Comparison of ENCODE assay signal across 8 cellular contexts in the genomic region with DNA sequence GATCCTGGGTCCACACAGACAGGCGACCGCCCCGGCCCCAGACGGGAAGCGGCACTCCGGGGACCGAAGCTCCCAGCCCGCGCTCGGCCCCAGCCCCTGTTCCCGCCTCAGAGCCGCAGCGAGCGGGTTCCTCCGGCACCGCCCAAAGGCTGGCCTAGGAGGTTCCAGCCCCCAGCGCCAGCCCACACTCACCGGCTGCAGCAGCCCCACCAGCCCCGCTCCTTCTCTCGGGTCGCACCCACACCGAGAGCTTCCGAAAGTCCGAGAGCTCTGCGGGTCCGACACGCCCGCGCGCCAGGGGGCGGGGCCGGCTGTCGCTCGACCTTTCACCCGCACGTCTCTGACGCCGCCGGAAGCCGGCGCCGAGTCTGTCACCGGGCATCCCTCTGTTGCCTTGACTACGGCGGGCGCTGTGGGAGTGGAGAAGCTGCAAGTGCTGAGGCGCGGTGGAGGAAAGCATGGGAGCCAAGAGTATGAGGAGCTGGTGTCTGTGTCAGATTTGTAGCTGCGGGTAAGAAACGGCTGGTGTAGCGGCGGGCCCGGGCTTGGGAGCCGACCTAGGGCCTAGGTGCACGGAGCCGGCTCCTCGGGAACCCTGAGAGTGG. TPM values are rescaled to one million over a fixed set of nuclear protein-coding genes. Genes with fewer than 3 reads are reported as not detected.
DNase-seq lines count a peak whose midpoint lies in the region; ATAC-seq, FAIRE-seq and TF ChIP-seq lines count a peak whose summit lies in the region.

Gene EFL1 (minus strand): TSS at position 313 of the 605 bp plus-strand sequence. CDS start 956 bp downstream, outside the sequence.
A gene with protein sequence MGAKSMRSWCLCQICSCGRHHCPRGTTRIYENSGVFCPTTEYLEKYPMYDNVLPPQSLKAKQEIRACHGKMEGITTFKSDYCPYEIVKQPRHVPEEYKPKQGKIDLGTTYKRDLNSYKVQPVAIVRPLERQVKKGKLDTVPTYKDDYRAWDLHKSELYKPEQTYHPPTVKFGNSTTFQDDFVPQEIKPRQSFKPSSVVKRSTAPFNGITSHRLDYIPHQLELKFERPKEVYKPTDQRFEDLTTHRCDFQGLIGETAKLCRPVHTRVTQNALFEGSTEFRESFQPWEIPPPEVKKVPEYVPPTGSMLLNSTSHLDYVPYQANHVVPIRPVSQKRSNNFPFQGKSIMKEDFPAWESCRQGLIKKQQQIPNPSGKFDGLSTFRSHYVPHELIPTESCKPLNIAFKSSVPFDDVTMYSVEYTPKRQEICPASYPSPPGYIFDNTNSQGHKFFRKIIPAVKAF (plus strand): TSS at position 397 of the 605 bp plus-strand sequence. CDS start 62 bp downstream, at position 459.

- H3K9me3 Mint-ChIP-seq in naive thymus-derived CD8-positive, alpha-beta T cell, result no peaks in the 10 kb centered on the region

- ATAC-seq in GM21737 (IDR thresholded peaks at IDR 0.05; ENCODE audit: unreplicated experiment), result peak; percentile 96
- peak; percentile 94 to 97 for ATAC-seq in naive thymus-derived CD8-positive, alpha-beta T cell

- peak within 1 kb of the TSS; percentile 74 to 97 (median 91) for H3K27ac Mint-ChIP-seq in naive thymus-derived CD8-positive, alpha-beta T cell

- TF ChIP-seq CTCF in fibroblast of mammary gland (conservative IDR thresholded peaks at IDR 0.05; ENCODE audit: control insufficient read depth, insufficient read depth, low read depth, low read length), result no peak

- POLR2A ChIA-PET in naive thymus-derived CD8-positive, alpha-beta T cell (lab: Charles Lee), result interaction anchor here (1.1 kb wide), 1 partner anchor 36 kb away, joined by 3 read pairs; no protein-coding TSS in a partner anchor

- H3K4me1 Mint-ChIP-seq in naive thymus-derived CD8-positive, alpha-beta T cell, result peaks cover 25 to 55% (median 32%) of the 10 kb centered on the region in 4 donors

- H3K36me3 Mint-ChIP-seq in naive thymus-derived CD8-positive, alpha-beta T cell, result peaks cover 0 to 24% (median 5%) of the 10 kb centered on the region in 3 donors

- DNase-seq in DMS79 treated with DMSO at 0.1 percent for 48 hours (lab: John Stamatoyannopoulos, UW) (peak; percentile 57), KG1 (lab: John Stamatoyannopoulos, UW) (peak; percentile 80), RCC 7860 (ENCODE audit: low spot score) (peak; percentile 78), fibroblast of mammary gland (ENCODE audit: low read depth) (peak; percentile 75)
- peak; percentile 81 to 82 for DNase-seq in activated T-helper 1 cell treated with anti-CD3 and anti-CD28 coated beads, Interleukin-2, amount 50 U/mL, for 16 hours (ENCODE audit: low read depth in 1 of 2, low spot score in 1 of 2)
- DNase-seq in naive thymus-derived CD8-positive, alpha-beta T cell, result peak; percentile 83 to 96 (median 88)
- DNase-seq in stimulated activated naive CD4-positive, alpha-beta T cell (lab: John Stamatoyannopoulos, UW), result peak; percentile 79 to 90 (median 84)

- H3K27me3 Mint-ChIP-seq in naive thymus-derived CD8-positive, alpha-beta T cell, result no peaks in the 10 kb centered on the region

- peak within 1 kb of the TSS; percentile 76 for H3K4me3 ChIP-seq in fibroblast of mammary gland (ENCODE audit: control insufficient read depth, low read depth, low read length)

- peak; percentile 24 for FAIRE-seq in RCC 7860 (lab: Jason Lieb, UNC)

- H3K4me3 Mint-ChIP-seq in naive thymus-derived CD8-positive, alpha-beta T cell, result peak within 1 kb of the TSS; percentile 90 to 97 (median 95)

RNA-seq across cellular contexts. Expression of gene EFL1, which starts in this region (rescaled TPM):
- 10 to 100 TPM; 20.5 to 22.6 TPM for total RNA-seq in naive thymus-derived CD8-positive, alpha-beta T cell
- 10 to 100 TPM; 10.5 to 15.9 (median 13.9) TPM for polyA plus RNA-seq in naive thymus-derived CD8-positive, alpha-beta T cell

RNA-seq across cellular contexts. Expression of the second gene that starts in this region (rescaled TPM):
- total RNA-seq in naive thymus-derived CD8-positive, alpha-beta T cell, result 1 to 10 TPM; 3.9 to 5.1 TPM
- 1 to 10 TPM in 2 of 3 donors, not detected in 1; 2.1 TPM for polyA plus RNA-seq in naive thymus-derived CD8-positive, alpha-beta T cell

Comparison
In these comparisons a context has a peak if more than half of its experiments do, and no peak if none do; other contexts are left out.
1. Peak in every context shown above with its lines: DNase-seq, ATAC-seq and H3K4me3 ChIP-seq.